In genomic region chr15:59140422-59141226, GRCh38 we compare ENCODE assay signal across 16 cellular contexts. TPM values are rescaled to one million over a fixed set of nuclear protein-coding genes. Genes with fewer than 3 reads are reported as not detected.
DNase-seq lines count a peak whose midpoint lies in the region; ATAC-seq and TF ChIP-seq lines count a peak whose summit lies in the region.
"Had no signal": no experiment of that assay in that cellular context is flagged by ENCODE, and none has a peak within 500 bp of the region (broad histone marks: within the 10 kb centered on the region; RNA-seq: fewer than 3 reads in every experiment).

No MANE protein-coding gene starts in this region.

- H3K36me3 ChIP-seq in GM23338 (ENCODE audit: insufficient read depth) (peaks cover 12% of the 10 kb centered on the region), RWPE2 (ENCODE audit: low read depth) (peaks cover 90% of the 10 kb centered on the region)

- no peaks in the 10 kb centered on the region for H3K9me3 ChIP-seq in RWPE2 (ENCODE audit: severe bottlenecking)
- H3K9me3 ChIP-seq: BLaER1 had no signal

- H3K27ac ChIP-seq in GM23338 (ENCODE audit: low read depth) (peak overlapping the region; percentile 30; the same call in 1 of the 2 replicates), RWPE2 (ENCODE audit: poor library complexity, severe bottlenecking) (peak overlapping the region; percentile 1)
- H3K27ac ChIP-seq: BLaER1, VCaP had no signal

- DNase-seq in GM23338 (ENCODE audit: low spot score) (no peak), RWPE2 (ENCODE audit: low spot score) (peak; percentile 75), fibroblast of villous mesenchyme (ENCODE audit: low read depth) (peak; percentile 23), renal cortical epithelial cell (ENCODE audit: low read depth) (peak; percentile 75), NCI-H748 treated with DMSO at 0.1 percent for 48 hours (lab: John Stamatoyannopoulos, UW) (no peak), NCI-H2227 treated with DMSO at 0.1 percent for 48 hours (lab: John Stamatoyannopoulos, UW) (no peak)
- DNase-seq: activated naive CD8-positive, alpha-beta T cell treated with anti-CD3 and anti-CD28 coated beads, Interleukin-2, amount 10 ng/mL, durations not matched to agents 7 days and 5 days; DMS53; head of caudate nucleus; KG1; NCI-H1417; NCI-H446 treated with DMSO at 0.1 percent for 48 hours had no signal

- H3F3A ChIP-seq in GM23338 (replicated peaks; ENCODE audit: low read depth) = no peaks in the 10 kb centered on the region

- 0 out of 3 replicates have a peak, but pooled peaks cover 6% of the 10 kb centered on the region for H3K4me1 Mint-ChIP-seq in GM23338

- H3K4me1 ChIP-seq in GM23338 (ENCODE audit: insufficient read depth) = no peaks in the 10 kb centered on the region
- peaks cover 14% of the 10 kb centered on the region for H3K4me1 ChIP-seq in RWPE2 (ENCODE audit: insufficient read depth, poor library complexity, severe bottlenecking)
- H3K4me1 ChIP-seq: BLaER1 had no signal

- H3K9me2 ChIP-seq in GM23338 (ENCODE audit: insufficient read depth) = no peaks in the 10 kb centered on the region

- H3K27ac Mint-ChIP-seq in GM23338 = no peak overlapping the region; the same call in 1 of the 2 replicates

- peaks cover 4% of the 10 kb centered on the region for H3K27me3 Mint-ChIP-seq in GM23338 (ENCODE audit: insufficient read depth, low read depth, poor library complexity)
- H3K27me3 Mint-ChIP-seq: activated naive CD8-positive, alpha-beta T cell treated with anti-CD3 and anti-CD28 coated beads, Interleukin-2, amount 10 ng/mL, durations not matched to agents 7 days and 5 days had no signal

- no peaks in the 10 kb centered on the region for H4K20me1 ChIP-seq in GM23338 (replicated peaks; ENCODE audit: insufficient read depth)

- no peaks in the 10 kb centered on the region for H3K9me3 Mint-ChIP-seq in GM23338
- H3K9me3 Mint-ChIP-seq: activated naive CD8-positive, alpha-beta T cell treated with anti-CD3 and anti-CD28 coated beads, Interleukin-2, amount 10 ng/mL, durations not matched to agents 7 days and 5 days had no signal

- H3K4me3 ChIP-seq in GM23338 (no peak overlapping the region), RWPE2 (ENCODE audit: severe bottlenecking) (no peak overlapping the region), fibroblast of villous mesenchyme (ENCODE audit: low read depth, low read length) (no peak overlapping the region)
- H3K4me3 ChIP-seq: BLaER1 had no signal

- no peak overlapping the region for H2AFZ ChIP-seq in GM23338

- H3K4me3 Mint-ChIP-seq in GM23338 = no peak overlapping the region
- H3K4me3 Mint-ChIP-seq: activated naive CD8-positive, alpha-beta T cell treated with anti-CD3 and anti-CD28 coated beads, Interleukin-2, amount 10 ng/mL, durations not matched to agents 7 days and 5 days had no signal

- H3K79me2 ChIP-seq in GM23338 (replicated peaks; ENCODE audit: insufficient read depth) = no peaks in the 10 kb centered on the region

- TF ChIP-seq CTCF in GM23338 (conservative IDR thresholded peaks at IDR 0.05; ENCODE audit: low read depth in 2 of 2) (no peak), RWPE2 (IDR thresholded peaks at IDR 0.05; ENCODE audit: poor library complexity, severe bottlenecking) (no peak), fibroblast of villous mesenchyme (IDR thresholded peaks at IDR 0.05; ENCODE audit: insufficient read depth, low read depth, low read length) (no peak)

- no peak overlapping the region for H3K4me2 ChIP-seq in GM23338
- H3K4me2 ChIP-seq: BLaER1 had no signal

- no peaks in the 10 kb centered on the region for H3K27me3 ChIP-seq in GM23338 (ENCODE audit: insufficient read depth)
- H3K27me3 ChIP-seq in RWPE2 (ENCODE audit: insufficient read depth, poor library complexity, severe bottlenecking) = no peaks in the 10 kb centered on the region
- H3K27me3 ChIP-seq: BLaER1 had no signal

- peaks cover 49% of the 10 kb centered on the region for H3K36me3 Mint-ChIP-seq in GM23338 (ENCODE audit: low read depth)

- ATAC-seq in GM23338 = no peak; the same call in 2 of the 3 replicates
- peak; percentile 79 for ATAC-seq in RWPE2 (ENCODE audit: low read depth)
- no peak for ATAC-seq in HG03439 (IDR thresholded peaks at IDR 0.05; ENCODE audit: unreplicated experiment)
- ATAC-seq in GM18867 (IDR thresholded peaks at IDR 0.05; ENCODE audit: unreplicated experiment) = no peak

TF ChIP-seq in GM23338, 12 proteins besides CTCF, POLR2A, EP300 and RAD21:
- TF ChIP-seq EZH2phosphoT487 (IDR thresholded peaks at IDR 0.05; ENCODE audit: unreplicated experiment) = no peak

RNA-seq across cellular contexts. Expression of gene CCNB2, which starts 35.7 kb away (rescaled TPM):
- 108 and 120 TPM in 2 replicates for total RNA-seq in GM23338 (2014; rRNA removed; shearing (Covaris generic))
- polyA plus RNA-seq in GM23338 (2016; fragmentation: Nextera tagmentation; extraction: Ambion mirVana) = 72.8 and 81.8 TPM in 2 replicates
- 19.6 and 27.2 TPM in 2 replicates for total RNA-seq in fibroblast of villous mesenchyme
- total RNA-seq in renal cortical epithelial cell = 2.0 and 19.4 TPM in 2 replicates

Comparison
In these comparisons a context has a peak if more than half of its experiments do, and no peak if none do; other contexts are left out.
1. DNase-seq: peak in RWPE2 (single experiment), fibroblast of villous mesenchyme (single experiment) and renal cortical epithelial cell (single experiment); none in GM23338 (single experiment), NCI-H748 treated with DMSO at 0.1 percent for 48 hours (single experiment) and NCI-H2227 treated with DMSO at 0.1 percent for 48 hours (single experiment).